1 cellular context compared by ENCODE assay signal in the genomic region with DNA sequence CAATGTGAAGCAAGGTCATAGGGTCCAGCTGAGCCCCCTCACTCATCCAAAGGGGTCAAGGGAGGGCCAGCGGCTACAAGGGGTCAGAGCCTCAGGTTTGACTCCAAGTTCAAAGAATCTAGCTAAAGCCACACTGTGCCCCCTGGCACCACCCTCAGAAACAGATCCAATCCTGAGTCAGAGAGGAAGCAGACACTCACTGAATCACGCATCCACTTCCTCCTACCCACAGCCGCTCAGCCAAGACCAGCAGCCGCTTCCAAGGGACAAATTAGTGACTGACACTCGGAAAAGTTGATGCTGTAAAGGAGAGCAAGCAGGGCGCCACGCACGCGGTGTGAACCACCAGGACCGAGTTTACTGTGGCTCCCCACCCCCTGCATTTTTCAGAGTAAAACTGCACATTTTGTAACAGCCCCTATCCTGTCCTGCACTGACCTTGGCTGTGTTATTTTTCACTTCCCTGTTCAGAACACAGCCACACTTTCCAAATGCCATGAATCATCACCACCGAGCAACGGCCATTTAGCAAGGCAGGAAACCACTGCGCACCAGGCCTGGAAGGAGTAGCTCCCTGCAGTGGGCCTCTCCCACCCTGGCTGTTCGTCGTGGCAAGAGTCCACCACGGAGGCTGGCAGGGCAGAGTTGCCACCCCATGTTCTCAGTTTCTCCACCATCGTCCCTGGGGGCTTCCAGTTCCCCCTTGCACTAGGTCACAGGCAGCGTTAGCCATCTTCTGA.
TF ChIP-seq lines count a peak whose summit lies in the region.

No MANE protein-coding gene starts in this region.

TF ChIP-seq in IMR-90, 13 proteins besides CTCF, POLR2A, EP300 and RAD21:
- peak; percentile 34; the same call in 1 of the 2 replicates for TF ChIP-seq CHD1 (IDR thresholded peaks at IDR 0.05; ENCODE audit: low read depth, low read length)
- TF ChIP-seq SMC3 (IDR thresholded peaks at IDR 0.05; ENCODE audit: low read depth, low read length), result peak; percentile 16; the same call in 1 of the 2 replicates
- TF ChIP-seq CEBPB (IDR thresholded peaks at IDR 0.05; ENCODE audit: low read depth, low read length), result peak; percentile 79
- TF ChIP-seq MAFK (IDR thresholded peaks at IDR 0.05; ENCODE audit: low read depth, low read length), result peak; percentile 11; the same call in 1 of the 2 replicates
- TF ChIP-seq RFX5 (IDR thresholded peaks at IDR 0.05; ENCODE audit: low read depth, low read length), result no peak
- TF ChIP-seq MXI1 (IDR thresholded peaks at IDR 0.05; ENCODE audit: borderline replicate concordance, low read depth, low read length), result no peak
- peak; percentile 54; the same call in 1 of the 2 replicates for TF ChIP-seq NFE2L2 (IDR thresholded peaks at IDR 0.05; ENCODE audit: low read depth, low read length)
- TF ChIP-seq MAZ (IDR thresholded peaks at IDR 0.05; ENCODE audit: borderline replicate concordance, low read depth, low read length), result peak; percentile 61; the same call in 1 of the 2 replicates
- peak; percentile 73 for TF ChIP-seq FOS (IDR thresholded peaks at IDR 0.05; ENCODE audit: low read depth, low read length)
- peak; percentile 49 for TF ChIP-seq BHLHE40 (IDR thresholded peaks at IDR 0.05; ENCODE audit: low read depth, low read length)
